ENCODE assay signal across 15 cellular contexts in the genomic region with DNA sequence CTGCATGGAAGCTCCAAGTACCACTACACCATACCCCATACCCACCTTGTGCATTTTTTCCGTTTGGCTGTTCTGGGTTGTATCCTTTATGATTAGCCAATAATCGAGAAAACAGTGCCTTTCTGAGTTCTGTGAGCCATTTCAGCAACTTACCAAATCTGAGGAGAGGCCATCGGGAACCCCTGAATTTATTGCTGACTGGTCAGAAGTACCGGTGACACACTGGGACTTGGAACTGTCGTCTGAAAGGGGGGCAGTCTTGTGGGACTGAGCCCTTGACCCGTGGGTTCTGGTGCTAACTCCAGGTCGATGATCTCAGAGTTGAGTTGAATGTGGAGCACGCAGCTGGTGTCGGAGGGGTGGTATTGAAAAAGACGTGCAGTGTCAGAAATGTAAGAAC. TPM values are rescaled to one million over a fixed set of nuclear protein-coding genes. Genes with fewer than 3 reads are reported as not detected.
DNase-seq lines count a peak whose midpoint lies in the region; ATAC-seq and TF ChIP-seq lines count a peak whose summit lies in the region.
"Had no signal": no experiment of that assay in that cellular context is flagged by ENCODE, and none has a peak within 500 bp of the region (broad histone marks: within the 10 kb centered on the region; RNA-seq: fewer than 3 reads in every experiment).

No MANE protein-coding gene starts in this region.

- H3K27ac Mint-ChIP-seq in WTC11: peak overlapping the region; percentile 10; the same call in 1 of the 2 replicates
- H3K27ac Mint-ChIP-seq in progenitor cell of endocrine pancreas: peak overlapping the region; percentile 7
- no peak overlapping the region for H3K27ac Mint-ChIP-seq in activated CD4-positive, alpha-beta memory T cell treated with anti-CD3 and anti-CD28 coated beads, Interleukin-2, amount 10 ng/mL, durations not matched to agents 7 days and 5 days
- H3K27ac Mint-ChIP-seq: CD4-positive, alpha-beta T cell had no signal

- H3K4me3 Mint-ChIP-seq in WTC11 (no peak overlapping the region), progenitor cell of endocrine pancreas (ENCODE audit: low read depth) (no peak overlapping the region)
- H3K4me3 Mint-ChIP-seq in activated CD4-positive, alpha-beta memory T cell treated with anti-CD3 and anti-CD28 coated beads, Interleukin-2, amount 10 ng/mL, durations not matched to agents 7 days and 5 days: no peak overlapping the region
- H3K4me3 Mint-ChIP-seq: CD4-positive, alpha-beta T cell had no signal

- no peaks in the 10 kb centered on the region for H3K4me1 Mint-ChIP-seq in WTC11
- no peaks in the 10 kb centered on the region for H3K4me1 Mint-ChIP-seq in progenitor cell of endocrine pancreas (ENCODE audit: low read depth)
- H3K4me1 Mint-ChIP-seq in activated CD4-positive, alpha-beta memory T cell treated with anti-CD3 and anti-CD28 coated beads, Interleukin-2, amount 10 ng/mL, durations not matched to agents 7 days and 5 days: peaks cover 2% of the 10 kb centered on the region

- H3K9me3 Mint-ChIP-seq in WTC11: no peaks in the 10 kb centered on the region
- H3K9me3 Mint-ChIP-seq in progenitor cell of endocrine pancreas (ENCODE audit: low read depth): no peaks in the 10 kb centered on the region
- H3K9me3 Mint-ChIP-seq in activated CD4-positive, alpha-beta memory T cell treated with anti-CD3 and anti-CD28 coated beads, Interleukin-2, amount 10 ng/mL, durations not matched to agents 7 days and 5 days: no peaks in the 10 kb centered on the region
- H3K9me3 Mint-ChIP-seq: CD4-positive, alpha-beta T cell had no signal

- CTCF ChIA-PET in WTC11 (lab: Charles Lee): no interaction called here
- CTCF ChIA-PET in activated CD4-positive, alpha-beta memory T cell treated with anti-CD3 and anti-CD28 coated beads, Interleukin-2, amount 10 ng/mL, durations not matched to agents 7 days and 5 days (lab: Charles Lee): no interaction called here

- H3K36me3 Mint-ChIP-seq in WTC11 (peaks cover 61% of the 10 kb centered on the region), progenitor cell of endocrine pancreas (ENCODE audit: insufficient read depth) (peaks cover 27% of the 10 kb centered on the region)
- peaks cover 38% of the 10 kb centered on the region for H3K36me3 Mint-ChIP-seq in activated CD4-positive, alpha-beta memory T cell treated with anti-CD3 and anti-CD28 coated beads, Interleukin-2, amount 10 ng/mL, durations not matched to agents 7 days and 5 days (ENCODE audit: low read depth)

- peak; percentile 13 for ATAC-seq in GM19455 (IDR thresholded peaks at IDR 0.05; ENCODE audit: unreplicated experiment)
- ATAC-seq in WTC11: no peak
- ATAC-seq in GM21619 (IDR thresholded peaks at IDR 0.05; ENCODE audit: unreplicated experiment): no peak

- no peak for TF ChIP-seq CTCF in WTC11 (IDR thresholded peaks at IDR 0.05)
- no peak for TF ChIP-seq CTCF in progenitor cell of endocrine pancreas (IDR thresholded peaks at IDR 0.05; ENCODE audit: unreplicated experiment)

- DNase-seq in activated effector memory CD4-positive, alpha-beta T cell treated with anti-CD3 and anti-CD28 coated beads, Interleukin-2, amount 50 U/mL, for 16 hours: peak; percentile 42
- no peak for DNase-seq in activated effector memory CD4-positive, alpha-beta T cell treated with Interleukin-2 at 50 U/mL for 16 hours
- DNase-seq in WTC11 (ENCODE audit: low spot score): no peak
- no peak for DNase-seq in progenitor cell of endocrine pancreas (ENCODE audit: low spot score, unreplicated experiment)
- DNase-seq in NCI-H2196 (lab: John Stamatoyannopoulos, UW; ENCODE audit: unreplicated experiment): no peak
- DNase-seq in activated CD4-positive, alpha-beta memory T cell treated with anti-CD3 and anti-CD28 coated beads, Interleukin-2, amount 10 ng/mL, durations not matched to agents 7 days and 5 days: no peak
- DNase-seq: AML-193; C1 segment of cervical spinal cord; CD4-positive, alpha-beta T cell; DMS153; DMS79 treated with DMSO at 0.1 percent for 48 hours; EL; GM23248 had no signal

- no peaks in the 10 kb centered on the region for H3K27me3 Mint-ChIP-seq in WTC11 (ENCODE audit: low read depth)
- no peaks in the 10 kb centered on the region for H3K27me3 Mint-ChIP-seq in progenitor cell of endocrine pancreas
- H3K27me3 Mint-ChIP-seq in activated CD4-positive, alpha-beta memory T cell treated with anti-CD3 and anti-CD28 coated beads, Interleukin-2, amount 10 ng/mL, durations not matched to agents 7 days and 5 days: no peaks in the 10 kb centered on the region
- H3K27me3 Mint-ChIP-seq: CD4-positive, alpha-beta T cell had no signal

- POLR2A ChIA-PET in WTC11 (lab: Charles Lee): no interaction called here
- POLR2A ChIA-PET in activated CD4-positive, alpha-beta memory T cell treated with anti-CD3 and anti-CD28 coated beads, Interleukin-2, amount 10 ng/mL, durations not matched to agents 7 days and 5 days (lab: Charles Lee): interaction anchor here (1.3 kb wide), 1 partner anchor 15 kb away, joined by 4 read pairs; a partner anchor contains a TSS

TF ChIP-seq in WTC11, 78 proteins besides CTCF, POLR2A, EP300 and RAD21 (continues in another document):
- no peak for TF ChIP-seq GRHL2 (CRISPR knock-in tag; IDR thresholded peaks at IDR 0.05; ENCODE audit: insufficient replicate concordance, severe bottlenecking)
- TF ChIP-seq MXD4 (CRISPR knock-in tag; IDR thresholded peaks at IDR 0.05; ENCODE audit: borderline replicate concordance): no peak
- no peak for TF ChIP-seq FOXK1 (CRISPR knock-in tag; IDR thresholded peaks at IDR 0.05)
- no peak for TF ChIP-seq IRF2 (CRISPR knock-in tag; IDR thresholded peaks at IDR 0.05; ENCODE audit: borderline replicate concordance, low read depth)
- TF ChIP-seq, protein P1, sequence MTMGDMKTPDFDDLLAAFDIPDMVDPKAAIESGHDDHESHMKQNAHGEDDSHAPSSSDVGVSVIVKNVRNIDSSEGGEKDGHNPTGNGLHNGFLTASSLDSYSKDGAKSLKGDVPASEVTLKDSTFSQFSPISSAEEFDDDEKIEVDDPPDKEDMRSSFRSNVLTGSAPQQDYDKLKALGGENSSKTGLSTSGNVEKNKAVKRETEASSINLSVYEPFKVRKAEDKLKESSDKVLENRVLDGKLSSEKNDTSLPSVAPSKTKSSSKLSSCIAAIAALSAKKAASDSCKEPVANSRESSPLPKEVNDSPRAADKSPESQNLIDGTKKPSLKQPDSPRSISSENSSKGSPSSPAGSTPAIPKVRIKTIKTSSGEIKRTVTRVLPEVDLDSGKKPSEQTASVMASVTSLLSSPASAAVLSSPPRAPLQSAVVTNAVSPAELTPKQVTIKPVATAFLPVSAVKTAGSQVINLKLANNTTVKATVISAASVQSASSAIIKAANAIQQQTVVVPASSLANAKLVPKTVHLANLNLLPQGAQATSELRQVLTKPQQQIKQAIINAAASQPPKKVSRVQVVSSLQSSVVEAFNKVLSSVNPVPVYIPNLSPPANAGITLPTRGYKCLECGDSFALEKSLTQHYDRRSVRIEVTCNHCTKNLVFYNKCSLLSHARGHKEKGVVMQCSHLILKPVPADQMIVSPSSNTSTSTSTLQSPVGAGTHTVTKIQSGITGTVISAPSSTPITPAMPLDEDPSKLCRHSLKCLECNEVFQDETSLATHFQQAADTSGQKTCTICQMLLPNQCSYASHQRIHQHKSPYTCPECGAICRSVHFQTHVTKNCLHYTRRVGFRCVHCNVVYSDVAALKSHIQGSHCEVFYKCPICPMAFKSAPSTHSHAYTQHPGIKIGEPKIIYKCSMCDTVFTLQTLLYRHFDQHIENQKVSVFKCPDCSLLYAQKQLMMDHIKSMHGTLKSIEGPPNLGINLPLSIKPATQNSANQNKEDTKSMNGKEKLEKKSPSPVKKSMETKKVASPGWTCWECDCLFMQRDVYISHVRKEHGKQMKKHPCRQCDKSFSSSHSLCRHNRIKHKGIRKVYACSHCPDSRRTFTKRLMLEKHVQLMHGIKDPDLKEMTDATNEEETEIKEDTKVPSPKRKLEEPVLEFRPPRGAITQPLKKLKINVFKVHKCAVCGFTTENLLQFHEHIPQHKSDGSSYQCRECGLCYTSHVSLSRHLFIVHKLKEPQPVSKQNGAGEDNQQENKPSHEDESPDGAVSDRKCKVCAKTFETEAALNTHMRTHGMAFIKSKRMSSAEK (CRISPR knock-in tag; IDR thresholded peaks at IDR 0.05; ENCODE audit: borderline replicate concordance): no peak
- TF ChIP-seq ZNF219 (CRISPR knock-in tag; IDR thresholded peaks at IDR 0.05; ENCODE audit: borderline replicate concordance): no peak
- TF ChIP-seq TCF7 (CRISPR knock-in tag; IDR thresholded peaks at IDR 0.05; ENCODE audit: low read depth): no peak
- TF ChIP-seq RELA (CRISPR knock-in tag; IDR thresholded peaks at IDR 0.05; ENCODE audit: borderline replicate concordance): no peak

RNA-seq across cellular contexts. Expression of a gene that starts 15.0 kb away (rescaled TPM):
- total RNA-seq in WTC11 (2021): 64.2 to 71.9 TPM (median 68.7 TPM) in 3 replicates
- total RNA-seq in progenitor cell of endocrine pancreas: 149 and 150 TPM in 2 replicates
- 10 to 100 TPM; 46.2 to 52.8 TPM for total RNA-seq in activated CD4-positive, alpha-beta memory T cell treated with anti-CD3 and anti-CD28 coated beads, Interleukin-2, amount 10 ng/mL, durations not matched to agents 7 days and 5 days

RNA-seq across cellular contexts. Expression of a gene that starts 17.9 kb away (rescaled TPM):
- 29.5 to 31.7 TPM (median 30.6 TPM) in 3 replicates for total RNA-seq in WTC11 (2021)
- 37.1 and 39.8 TPM in 2 replicates for total RNA-seq in progenitor cell of endocrine pancreas
- 10 to 100 TPM; 30.6 to 32.8 TPM for total RNA-seq in activated CD4-positive, alpha-beta memory T cell treated with anti-CD3 and anti-CD28 coated beads, Interleukin-2, amount 10 ng/mL, durations not matched to agents 7 days and 5 days
